1 cellular context compared by ENCODE assay signal in genomic region chr13:100674848-100675659, GRCh38.
TF ChIP-seq lines count a peak whose summit lies in the region.

No MANE protein-coding gene starts in this region.

TF ChIP-seq in K562, 482 proteins besides CTCF, POLR2A, EP300 and RAD21 (continued from another document and continues in another):
- TF ChIP-seq ZBTB9 (CRISPR knock-in tag; IDR thresholded peaks at IDR 0.05) (no peak), ZBTB1 (CRISPR knock-in tag; IDR thresholded peaks at IDR 0.05; ENCODE audit: borderline replicate concordance, low read depth) (no peak), CTBP1 (IDR thresholded peaks at IDR 0.05; ENCODE audit: borderline replicate concordance) (peak; percentile 79; the same call in 1 of the 2 replicates), TAF1 (IDR thresholded peaks at IDR 0.05; ENCODE audit: control insufficient read depth, extremely low read depth, insufficient read depth, low read length, severe bottlenecking) (peak; percentile 61), POLR2AphosphoS2 (IDR thresholded peaks at IDR 0.05; ENCODE audit: low read length) (no peak), STAT5B (CRISPR knock-in tag; IDR thresholded peaks at IDR 0.05) (no peak), ERF (CRISPR knock-in tag; IDR thresholded peaks at IDR 0.05) (no peak), ZNF165 (CRISPR knock-in tag; IDR thresholded peaks at IDR 0.05; ENCODE audit: borderline replicate concordance) (peak; percentile 23; the same call in 1 of the 2 replicates), SMC3 (conservative IDR thresholded peaks at IDR 0.05; ENCODE audit: insufficient read depth, low read depth, low read length) (no peak), BRF1 (IDR thresholded peaks at IDR 0.05; ENCODE audit: borderline replicate concordance, extremely low read depth, insufficient read length) (no peak), ZSCAN29 (IDR thresholded peaks at IDR 0.05) (no peak), SMAD4 (CRISPR knock-in tag; conservative IDR thresholded peaks at IDR 0.05) (no peak), ZNF445 (CRISPR knock-in tag; IDR thresholded peaks at IDR 0.05; ENCODE audit: low read depth) (no peak), AFF1 (IDR thresholded peaks at IDR 0.05; ENCODE audit: low read depth in 1 of 2, partially characterized antibody in 2 of 2) (no peak), ARNT (IDR thresholded peaks at IDR 0.05) (no peak), HMGN3 (IDR thresholded peaks at IDR 0.05; ENCODE audit: borderline replicate concordance, extremely low read depth, insufficient read length, low read depth, low read length) (peak; percentile 8), NR2F6 (CRISPR knock-in tag; IDR thresholded peaks at IDR 0.05) (no peak), CBX3 (IDR thresholded peaks at IDR 0.05; ENCODE audit: borderline replicate concordance in 1 of 2, low read length in 2 of 2) (no peak), MTA2 (IDR thresholded peaks at IDR 0.05; ENCODE audit: low read depth) (no peak), NRF1 (conservative IDR thresholded peaks at IDR 0.05 in 1 of 2, IDR thresholded peaks at IDR 0.05 in 1 of 2) (peak; percentile 41 to 45; a peak in 1 of 4 replicates), MXI1 (IDR thresholded peaks at IDR 0.05; ENCODE audit: low read depth, low read length) (no peak), PML (IDR thresholded peaks at IDR 0.05; ENCODE audit: low read length) (no peak), EHMT2 (IDR thresholded peaks at IDR 0.05) (no peak), MAZ (CRISPR knock-in tag; conservative IDR thresholded peaks at IDR 0.05 in 1 of 2, IDR thresholded peaks at IDR 0.05 in 1 of 2) (peak; percentile 56 to 79; a peak in 3 of 4 replicates), TSHZ1 (CRISPR knock-in tag; IDR thresholded peaks at IDR 0.05) (no peak), ZNF696 (CRISPR knock-in tag; conservative IDR thresholded peaks at IDR 0.05) (no peak), SMARCA5 (IDR thresholded peaks at IDR 0.05) (no peak), OTX1 (CRISPR knock-in tag; IDR thresholded peaks at IDR 0.05) (no peak), CAMTA2 (CRISPR knock-in tag; conservative IDR thresholded peaks at IDR 0.05) (no peak), U2AF1 (optimal IDR thresholded peaks at IDR 0.05; ENCODE audit: low read depth, low read length) (no peak), NEUROD1 (IDR thresholded peaks at IDR 0.05; ENCODE audit: borderline replicate concordance, low read depth, low read length, partially characterized antibody) (peak; percentile 84), CEBPG (CRISPR knock-in tag; IDR thresholded peaks at IDR 0.05) (no peak), CEBPG (tag; conservative IDR thresholded peaks at IDR 0.05 in 1 of 2, IDR thresholded peaks at IDR 0.05 in 1 of 2) (no peak), ZBTB7A (IDR thresholded peaks at IDR 0.05; ENCODE audit: borderline replicate concordance, control insufficient read depth, low read depth, low read length) (peak; percentile 74; the same call in 1 of the 2 replicates), ZNF175 (CRISPR knock-in tag; IDR thresholded peaks at IDR 0.05; ENCODE audit: low read depth) (no peak), PHF21A (IDR thresholded peaks at IDR 0.05; ENCODE audit: borderline replicate concordance, low read depth) (no peak), SAP30 (IDR thresholded peaks at IDR 0.05; ENCODE audit: borderline replicate concordance, insufficient read depth, low read depth, low read length, poor library complexity, severe bottlenecking) (no peak), NCOR1 (IDR thresholded peaks at IDR 0.05) (0 out of 2 replicates have a peak, but pooled peaks have one; percentile 8), RBM17 (IDR thresholded peaks at IDR 0.05; ENCODE audit: borderline replicate concordance, low read depth, low read length) (no peak), ATF2 (CRISPR knock-in tag; IDR thresholded peaks at IDR 0.05) (no peak; the same call in 1 of the 2 replicates), ARHGAP35 (IDR thresholded peaks at IDR 0.05; ENCODE audit: partially characterized antibody) (no peak), E2F4 (CRISPR knock-in tag; IDR thresholded peaks at IDR 0.05; ENCODE audit: low read depth) (no peak), TFE3 (CRISPR knock-in tag; IDR thresholded peaks at IDR 0.05) (no peak), NCOA6 (IDR thresholded peaks at IDR 0.05) (no peak), PPARD (CRISPR knock-in tag; IDR thresholded peaks at IDR 0.05) (no peak), RBFOX2 (IDR thresholded peaks at IDR 0.05; ENCODE audit: low read depth, low read length) (peak; percentile 73), DMBX1 (CRISPR knock-in tag; IDR thresholded peaks at IDR 0.05; ENCODE audit: borderline replicate concordance) (no peak), ZNF77 (CRISPR knock-in tag; IDR thresholded peaks at IDR 0.05) (no peak), SRSF1 (IDR thresholded peaks at IDR 0.05; ENCODE audit: low read depth, low read length) (no peak), ZNF764 (CRISPR knock-in tag; IDR thresholded peaks at IDR 0.05; ENCODE audit: low read depth) (no peak)
- TF ChIP-seq, protein P1, sequence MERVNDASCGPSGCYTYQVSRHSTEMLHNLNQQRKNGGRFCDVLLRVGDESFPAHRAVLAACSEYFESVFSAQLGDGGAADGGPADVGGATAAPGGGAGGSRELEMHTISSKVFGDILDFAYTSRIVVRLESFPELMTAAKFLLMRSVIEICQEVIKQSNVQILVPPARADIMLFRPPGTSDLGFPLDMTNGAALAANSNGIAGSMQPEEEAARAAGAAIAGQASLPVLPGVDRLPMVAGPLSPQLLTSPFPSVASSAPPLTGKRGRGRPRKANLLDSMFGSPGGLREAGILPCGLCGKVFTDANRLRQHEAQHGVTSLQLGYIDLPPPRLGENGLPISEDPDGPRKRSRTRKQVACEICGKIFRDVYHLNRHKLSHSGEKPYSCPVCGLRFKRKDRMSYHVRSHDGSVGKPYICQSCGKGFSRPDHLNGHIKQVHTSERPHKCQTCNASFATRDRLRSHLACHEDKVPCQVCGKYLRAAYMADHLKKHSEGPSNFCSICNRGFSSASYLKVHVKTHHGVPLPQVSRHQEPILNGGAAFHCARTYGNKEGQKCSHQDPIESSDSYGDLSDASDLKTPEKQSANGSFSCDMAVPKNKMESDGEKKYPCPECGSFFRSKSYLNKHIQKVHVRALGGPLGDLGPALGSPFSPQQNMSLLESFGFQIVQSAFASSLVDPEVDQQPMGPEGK (CRISPR knock-in tag; IDR thresholded peaks at IDR 0.05; ENCODE audit: borderline replicate concordance) = no peak
- TF ChIP-seq, protein P2, sequence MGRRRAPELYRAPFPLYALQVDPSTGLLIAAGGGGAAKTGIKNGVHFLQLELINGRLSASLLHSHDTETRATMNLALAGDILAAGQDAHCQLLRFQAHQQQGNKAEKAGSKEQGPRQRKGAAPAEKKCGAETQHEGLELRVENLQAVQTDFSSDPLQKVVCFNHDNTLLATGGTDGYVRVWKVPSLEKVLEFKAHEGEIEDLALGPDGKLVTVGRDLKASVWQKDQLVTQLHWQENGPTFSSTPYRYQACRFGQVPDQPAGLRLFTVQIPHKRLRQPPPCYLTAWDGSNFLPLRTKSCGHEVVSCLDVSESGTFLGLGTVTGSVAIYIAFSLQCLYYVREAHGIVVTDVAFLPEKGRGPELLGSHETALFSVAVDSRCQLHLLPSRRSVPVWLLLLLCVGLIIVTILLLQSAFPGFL (CRISPR knock-in tag; IDR thresholded peaks at IDR 0.05) = no peak
- TF ChIP-seq, protein P3, sequence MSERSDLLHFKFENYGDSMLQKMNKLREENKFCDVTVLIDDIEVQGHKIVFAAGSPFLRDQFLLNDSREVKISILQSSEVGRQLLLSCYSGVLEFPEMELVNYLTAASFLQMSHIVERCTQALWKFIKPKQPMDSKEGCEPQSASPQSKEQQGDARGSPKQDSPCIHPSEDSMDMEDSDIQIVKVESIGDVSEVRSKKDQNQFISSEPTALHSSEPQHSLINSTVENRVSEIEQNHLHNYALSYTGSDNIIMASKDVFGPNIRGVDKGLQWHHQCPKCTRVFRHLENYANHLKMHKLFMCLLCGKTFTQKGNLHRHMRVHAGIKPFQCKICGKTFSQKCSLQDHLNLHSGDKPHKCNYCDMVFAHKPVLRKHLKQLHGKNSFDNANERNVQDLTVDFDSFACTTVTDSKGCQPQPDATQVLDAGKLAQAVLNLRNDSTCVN (CRISPR knock-in tag; IDR thresholded peaks at IDR 0.05) = no peak
